Comparison of ENCODE assay signal across 8 cellular contexts in the genomic region with DNA sequence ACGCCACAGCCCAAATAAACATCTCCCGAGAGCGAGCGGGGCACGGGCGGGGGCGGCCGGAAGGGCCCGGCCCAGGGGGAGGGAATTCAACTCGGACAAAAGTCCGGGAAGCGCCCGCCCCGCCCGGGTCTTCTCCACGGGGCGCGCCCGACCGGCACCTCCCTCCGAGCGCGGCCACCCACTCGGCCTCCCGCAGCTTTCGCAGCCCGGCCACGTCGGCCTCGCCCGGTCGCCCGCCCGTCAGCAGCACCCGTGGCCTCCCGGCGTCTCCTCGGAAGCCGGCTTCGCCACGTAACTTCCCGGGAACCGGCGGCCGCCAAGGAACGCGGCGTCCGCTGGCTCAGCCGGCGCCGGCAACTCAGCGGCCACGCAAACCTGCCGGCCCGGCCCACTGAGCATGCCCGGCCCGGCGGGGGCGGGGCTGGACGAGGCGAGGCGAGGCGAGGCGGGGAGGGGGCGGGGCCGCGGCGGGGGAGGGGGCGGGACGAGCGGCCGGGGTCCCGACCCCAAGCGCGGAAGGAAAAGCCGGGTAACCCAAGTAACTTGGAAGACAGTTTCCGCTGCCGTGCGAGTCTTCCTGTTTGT. TPM values are rescaled to one million over a fixed set of nuclear protein-coding genes. Genes with fewer than 3 reads are reported as not detected.
A peak's percentile ranks its signal among the peaks of the same experiment; 100 is the strongest.
DNase-seq lines count a peak whose midpoint lies in the region; ATAC-seq and TF ChIP-seq lines count a peak whose summit lies in the region.

A gene (minus strand): TSS at position 369 of the 585 bp plus-strand sequence. CDS start 440 bp downstream, outside the sequence.

- intact Hi-C loops in esophagus muscularis mucosa (cut with DNase I) (loop anchor here (5.0 kb wide), 1 partner anchor 65 kb away; no protein-coding TSS in a partner anchor), tibial artery (cut with DNase I; ENCODE audit: low total_unique reads) (loop anchor here (5.0 kb wide), 1 partner anchor 50 kb away; no protein-coding TSS in a partner anchor)

- H3K27ac ChIP-seq in esophagus muscularis mucosa (replicated peaks in 1 of 4) (peak within 1 kb of the TSS; percentile 94 to 99 (median 98)), mesodermal cell (ENCODE audit: low read depth, low read length, severe bottlenecking) (peak within 1 kb of the TSS; percentile 99), tibial artery (peak within 1 kb of the TSS; percentile 90 to 95)

- peak; percentile 81 for TF ChIP-seq POLR2A in esophagus muscularis mucosa (IDR thresholded peaks at IDR 0.05; ENCODE audit: low read depth)

- WGBS in esophagus muscularis mucosa: 0% methylated on average over 7 of the region's 80 CpGs
- WGBS in mesodermal cell (ENCODE audit: insufficient coverage in 2 of 2), 2 experiments: 0 to 1% methylated on average over 34 to 39 of the region's 80 CpGs

- H3K36me3 ChIP-seq in esophagus muscularis mucosa (no peaks in the 10 kb centered on the region), mesodermal cell (ENCODE audit: control insufficient read depth, insufficient read depth, low read length) (peaks cover 11% of the 10 kb centered on the region), tibial artery (no peaks in the 10 kb centered on the region)

- no peaks in the 10 kb centered on the region for H3K9me3 ChIP-seq in esophagus muscularis mucosa
- H3K9me3 ChIP-seq in mesodermal cell (ENCODE audit: control insufficient read depth, low read length): no peaks in the 10 kb centered on the region
- no peaks in the 10 kb centered on the region for H3K9me3 ChIP-seq in tibial artery

- DNase-seq in COR-L47 (lab: John Stamatoyannopoulos, UW) (peak; percentile 61), HT1080 (ENCODE audit: low read depth) (peak; percentile 57), SW480 (ENCODE audit: low spot score) (peak; percentile 68), esophagus muscularis mucosa (ENCODE audit: extremely low spot score) (peak; percentile 93), tibial artery (peak; percentile 75 to 85), NK-92 (lab: John Stamatoyannopoulos, UW; ENCODE audit: unreplicated experiment) (no peak)

- H3K4me1 ChIP-seq in esophagus muscularis mucosa (peaks cover 10 to 39% (median 29%) of the 10 kb centered on the region in 4 donors), mesodermal cell (ENCODE audit: control insufficient read depth, insufficient read depth, low read length, poor library complexity, severe bottlenecking) (peaks cover 13% of the 10 kb centered on the region), tibial artery (peaks cover 0 to 46% (median 9%) of the 10 kb centered on the region in 4 donors)

- peak within 1 kb of the TSS; percentile 76 to 93 (median 89) for H3K4me3 ChIP-seq in esophagus muscularis mucosa
- H3K4me3 ChIP-seq in mesodermal cell (ENCODE audit: extremely low read depth, insufficient read depth, low read length, poor library complexity, severe bottlenecking): peak within 1 kb of the TSS; percentile 75
- peak within 1 kb of the TSS; percentile 81 to 85 for H3K4me3 ChIP-seq in tibial artery

- H3K27me3 ChIP-seq in esophagus muscularis mucosa (no peaks in the 10 kb centered on the region), tibial artery (no peaks in the 10 kb centered on the region)

- TF ChIP-seq EP300 in esophagus muscularis mucosa (IDR thresholded peaks at IDR 0.05): no peak

- no peak for ATAC-seq in GM21717 (IDR thresholded peaks at IDR 0.05; ENCODE audit: unreplicated experiment)

- TF ChIP-seq CTCF in esophagus muscularis mucosa (IDR thresholded peaks at IDR 0.05): no peak
- no peak for TF ChIP-seq CTCF in tibial artery (IDR thresholded peaks at IDR 0.05)

RNA-seq across cellular contexts. Expression of the gene that starts here (rescaled TPM):
- total RNA-seq in HT1080 (2014; rRNA removed; shearing (Covaris generic)): 19.1 and 21.9 TPM in 2 replicates
- 26.6 and 32.5 TPM in 2 replicates for polyA plus RNA-seq in HT1080 (2015; cell fraction: cytosol; rRNA removed)
- polyA plus RNA-seq in HT1080 (2015; cell fraction: nucleus; rRNA removed): 63.3 and 63.8 TPM in 2 replicates
- 100 to 1,000 TPM in 1 of 4 donors, 10 to 100 TPM in 3; 69.4 to 108 (median 90.2) TPM for total RNA-seq in esophagus muscularis mucosa
- polyA plus RNA-seq in mesodermal cell (2013, experiment 1 of 2): 118 TPM
- 106 TPM for polyA plus RNA-seq in mesodermal cell (2013, experiment 2 of 2)
